ENCODE assay signal across 13 cellular contexts in the genomic region with DNA sequence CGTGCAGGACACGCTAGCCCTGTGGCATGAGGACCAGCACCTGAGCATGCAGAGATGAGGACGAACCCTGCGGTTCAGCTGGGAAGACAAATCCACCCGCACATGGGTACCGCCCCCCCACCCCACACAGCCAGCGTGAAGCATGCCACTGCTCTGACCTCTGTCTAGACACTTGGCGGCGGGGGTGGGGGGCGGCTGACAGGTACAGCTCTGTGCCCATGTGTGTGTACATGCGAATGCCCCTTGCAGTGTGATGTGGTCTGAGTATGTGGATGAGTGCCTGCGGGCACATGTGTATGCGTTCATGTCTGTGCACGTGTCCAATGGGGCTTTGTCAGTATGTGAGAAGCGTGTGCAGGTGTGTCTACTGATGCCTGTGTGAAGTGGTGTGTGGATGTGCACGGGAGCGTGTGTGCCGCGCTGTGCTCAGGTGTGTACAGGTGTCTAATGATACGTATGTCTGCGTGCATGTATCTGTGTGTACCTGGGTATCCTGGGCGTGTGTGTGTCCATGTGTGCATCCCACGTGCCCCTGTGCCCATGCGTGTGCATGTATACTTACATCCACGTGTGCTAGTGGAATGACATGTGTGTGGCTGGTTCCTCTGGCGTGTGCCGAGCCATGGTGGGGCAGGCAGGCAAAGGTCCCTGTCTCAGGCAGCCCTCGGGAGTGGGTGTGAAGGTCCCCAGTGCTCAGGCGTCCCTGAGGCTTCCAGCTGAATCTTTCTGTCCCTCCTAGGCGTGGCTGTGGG. TPM values are rescaled to one million over a fixed set of nuclear protein-coding genes. Genes with fewer than 3 reads are reported as not detected.
DNase-seq lines count a peak whose midpoint lies in the region; ATAC-seq and TF ChIP-seq lines count a peak whose summit lies in the region.
"Had no signal": no experiment of that assay in that cellular context is flagged by ENCODE, and none has a peak within 500 bp of the region (broad histone marks: within the 10 kb centered on the region; RNA-seq: fewer than 3 reads in every experiment).

No MANE protein-coding gene starts in this region.

- H4K20me1 ChIP-seq in GM23248 (ENCODE audit: insufficient read depth) = no peaks in the 10 kb centered on the region

- no peak for TF ChIP-seq POLR2A in Peyer's patch (IDR thresholded peaks at IDR 0.05)
- no peak for TF ChIP-seq POLR2A in esophagus muscularis mucosa (IDR thresholded peaks at IDR 0.05; ENCODE audit: low read depth)

- H3K27me3 ChIP-seq in Peyer's patch (no peaks in the 10 kb centered on the region), esophagus muscularis mucosa (peaks cover 0 to 73% (median 0%) of the 10 kb centered on the region in 4 donors), subcutaneous abdominal adipose tissue (ENCODE audit: control insufficient read depth in 5 of 5, insufficient read depth in 4 of 5, low read length in 5 of 5) (peaks cover 21 to 53% (median 30%) of the 10 kb centered on the region in 5 donors), GM23248 (replicated peaks; ENCODE audit: insufficient read depth) (0 out of 2 replicates have a peak, but pooled peaks cover 5% of the 10 kb centered on the region)
- H3K27me3 ChIP-seq: testis had no signal

- peaks cover 0 to 32% (median 23%) of the 10 kb centered on the region in 4 donors for H3K4me1 ChIP-seq in Peyer's patch
- no peaks in the 10 kb centered on the region for H3K4me1 ChIP-seq in esophagus muscularis mucosa
- peaks cover 0 to 28% (median 13%) of the 10 kb centered on the region in 5 donors for H3K4me1 ChIP-seq in subcutaneous abdominal adipose tissue (ENCODE audit: control insufficient read depth in 5 of 5, insufficient read depth in 5 of 5, low read length in 5 of 5)
- no peaks in the 10 kb centered on the region for H3K4me1 ChIP-seq in GM23248 (ENCODE audit: insufficient read depth)
- H3K4me1 ChIP-seq: gastroesophageal sphincter, testis had no signal

- in situ Hi-C loops in GM23248 (cut with MboI) = no loop called here

- H3K9ac ChIP-seq in subcutaneous abdominal adipose tissue (ENCODE audit: low read length in 5 of 5) = no peak overlapping the region
- H3K9ac ChIP-seq in GM23248 = no peak overlapping the region

- no peaks in the 10 kb centered on the region for H3K36me3 ChIP-seq in Peyer's patch
- no peaks in the 10 kb centered on the region for H3K36me3 ChIP-seq in esophagus muscularis mucosa
- no peaks in the 10 kb centered on the region for H3K36me3 ChIP-seq in subcutaneous abdominal adipose tissue (ENCODE audit: control insufficient read depth in 5 of 5, insufficient read depth in 5 of 5, low read length in 5 of 5)
- no peaks in the 10 kb centered on the region for H3K36me3 ChIP-seq in GM23248 (ENCODE audit: low read depth)
- H3K36me3 ChIP-seq: gastroesophageal sphincter had no signal

- no peaks in the 10 kb centered on the region for H3F3A ChIP-seq in GM23248 (ENCODE audit: insufficient read depth)

- H3K27ac ChIP-seq in Peyer's patch = peak overlapping the region in 2 of 4 donors; percentile 60 to 68
- H3K27ac ChIP-seq in esophagus muscularis mucosa (replicated peaks in 1 of 4) = no peak overlapping the region
- H3K27ac ChIP-seq in subcutaneous abdominal adipose tissue (ENCODE audit: low read depth, low read length) = no peak overlapping the region
- H3K27ac ChIP-seq in GM23248 = no peak overlapping the region
- H3K27ac ChIP-seq: gastroesophageal sphincter, testis had no signal

- H3K9me3 ChIP-seq in Peyer's patch (no peaks in the 10 kb centered on the region), esophagus muscularis mucosa (no peaks in the 10 kb centered on the region), subcutaneous abdominal adipose tissue (ENCODE audit: control insufficient read depth in 5 of 5, low read length in 5 of 5) (peaks cover 0 to 2% (median 0%) of the 10 kb centered on the region in 5 donors), GM23248 (ENCODE audit: low read depth) (no peaks in the 10 kb centered on the region)
- H3K9me3 ChIP-seq: gastroesophageal sphincter, testis had no signal

- peak; percentile 23 for DNase-seq in activated gamma-delta T cell (lab: John Stamatoyannopoulos, UW)
- no peak for DNase-seq in activated gamma-delta T cell treated with Interleukin-2 at 50 U/mL for 16 hours
- no peak for DNase-seq in Peyer's patch
- DNase-seq in esophagus muscularis mucosa (ENCODE audit: extremely low spot score) = no peak
- DNase-seq in DMS153 treated with DMSO at 0.1 percent for 48 hours (lab: John Stamatoyannopoulos, UW; ENCODE audit: unreplicated experiment) = no peak
- DNase-seq in GM23248 = no peak
- DNase-seq: dermis blood vessel endothelial cell, IMR-90, NCI-H2081 had no signal

- TF ChIP-seq EP300 in esophagus muscularis mucosa (IDR thresholded peaks at IDR 0.05) = no peak

- H3K79me2 ChIP-seq in GM23248 (ENCODE audit: insufficient read depth) = no peaks in the 10 kb centered on the region

- intact Hi-C loops in esophagus muscularis mucosa (cut with DNase I) = no loop called here

- H2AFZ ChIP-seq in GM23248 = no peak overlapping the region

- no peaks in the 10 kb centered on the region for H3K9me2 ChIP-seq in GM23248 (ENCODE audit: insufficient read depth)

- no peak overlapping the region for H3K4me2 ChIP-seq in GM23248 (ENCODE audit: unreplicated experiment)

- peak overlapping the region; percentile 25 to 36 (median 32) for H3K4me3 ChIP-seq in Peyer's patch
- peak overlapping the region in 3 of 4 donors; percentile 8 to 38 (median 20) for H3K4me3 ChIP-seq in esophagus muscularis mucosa
- peak overlapping the region in 4 of 5 donors; percentile 1 to 58 (median 50) for H3K4me3 ChIP-seq in subcutaneous abdominal adipose tissue (ENCODE audit: low read depth in 1 of 5, low read length in 5 of 5)
- H3K4me3 ChIP-seq in GM23248 = no peak overlapping the region
- H3K4me3 ChIP-seq: testis had no signal

- 74% methylated on average over 21 of the region's 30 CpGs for WGBS in esophagus muscularis mucosa
- 67 to 68% methylated on average over 26 to 30 of the region's 30 CpGs for WGBS in GM23248 (ENCODE audit: low coverage in 1 of 2, low lambda C conversion rate in 2 of 2, missing lambda C conversion rate in 2 of 2), 2 experiments

- no peak for ATAC-seq in HG02571 (IDR thresholded peaks at IDR 0.05; ENCODE audit: unreplicated experiment)

- TF ChIP-seq CTCF in Peyer's patch (IDR thresholded peaks at IDR 0.05) (no peak), esophagus muscularis mucosa (IDR thresholded peaks at IDR 0.05) (no peak)

RNA-seq across cellular contexts. Expression of gene RAP1GAP2, which starts 0.7 kb away (rescaled TPM):
- total RNA-seq in Peyer's patch (10 to 100 TPM; 30.6 to 60.2 (median 41.9) TPM), esophagus muscularis mucosa (10 to 100 TPM in 3 of 4 donors, 1 to 10 TPM in 1; 7.4 to 13.1 (median 10.7) TPM)
- 2.0 and 3.8 TPM in 2 replicates for total RNA-seq in GM23248 (2014; rRNA removed; shearing (Covaris generic))
- polyA plus RNA-seq in GM23248 (2016; fragmentation: Nextera tagmentation; extraction: Ambion mirVana) = 0.74 and 0.99 TPM in 2 replicates

RNA-seq across cellular contexts. Expression of gene CCDC92B, which starts 46.1 kb away (rescaled TPM):
- total RNA-seq in Peyer's patch (1 to 10 TPM in 2 of 4 donors, not detected in 2; 1.5 to 1.6 TPM), esophagus muscularis mucosa (under 1 TPM in 2 of 4 donors, not detected in 2; 0.13 to 0.42 TPM)
- total RNA-seq in GM23248 (2014; rRNA removed; shearing (Covaris generic)) = not detected in 2 replicates
- not detected in 2 replicates for polyA plus RNA-seq in GM23248 (2016; fragmentation: Nextera tagmentation; extraction: Ambion mirVana)
- total RNA-seq: dermis blood vessel endothelial cell, IMR-90 had no signal
- polyA plus RNA-seq: IMR-90 had no signal
